1 cellular context compared by ENCODE assay signal in the genomic region with DNA sequence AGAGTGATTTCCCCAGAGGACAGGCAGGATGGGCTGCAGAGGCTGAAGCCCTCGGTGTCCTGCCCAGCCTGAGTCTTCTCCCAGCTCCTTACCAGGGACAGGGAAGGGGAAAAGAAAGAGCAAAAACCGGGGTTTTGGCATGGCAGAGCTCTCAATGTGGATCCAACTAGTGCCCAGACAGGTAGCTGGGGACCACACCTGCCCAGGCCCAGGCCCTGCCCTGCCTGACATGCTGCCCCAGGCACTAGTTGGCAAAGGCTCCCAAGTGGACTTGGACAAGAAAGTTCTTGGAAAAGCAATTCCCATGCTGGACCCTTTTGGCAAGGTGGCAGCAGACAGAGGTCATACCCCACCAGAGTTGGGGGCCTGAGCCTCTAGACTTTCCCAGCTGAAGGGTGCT.
TF ChIP-seq lines count a peak whose summit lies in the region.

No MANE protein-coding gene starts in this region.

TF ChIP-seq in H1, 55 proteins besides CTCF, POLR2A, EP300 and RAD21:
- TF ChIP-seq POU5F1 (IDR thresholded peaks at IDR 0.05; ENCODE audit: low read depth, low read length): no peak
- no peak for TF ChIP-seq YY1 (IDR thresholded peaks at IDR 0.05; ENCODE audit: low read depth, low read length)
- no peak for TF ChIP-seq POLR2AphosphoS5 (IDR thresholded peaks at IDR 0.05; ENCODE audit: low read depth, low read length)
